8 cellular contexts compared by ENCODE assay signal in genomic region chr7:93148135-93148534, GRCh38. TPM values are rescaled to one million over a fixed set of nuclear protein-coding genes. Genes with fewer than 3 reads are reported as not detected.
A peak's percentile ranks its signal among the peaks of the same experiment; 100 is the strongest.
DNase-seq lines count a peak whose midpoint lies in the region; ATAC-seq and TF ChIP-seq lines count a peak whose summit lies in the region.

Gene SAMD9L (minus strand): TSS chr7:93148385. CDS start chr7:93135971, 12,414 bp downstream.

- H3K27ac ChIP-seq in OCI-LY1 (ENCODE audit: low read depth, low read length, poor library complexity, severe bottlenecking): peak within 1 kb of the TSS; percentile 16
- H3K27ac ChIP-seq in coronary artery: peak within 1 kb of the TSS; percentile 30 to 34

- peak within 1 kb of the TSS; percentile 77 for H3K4me2 ChIP-seq in OCI-LY1 (ENCODE audit: low read length)

- H3K27me3 Mint-ChIP-seq in natural killer cell (ENCODE audit: low read depth in 2 of 2): no peaks in the 10 kb centered on the region

- ATAC-seq in GM18502 (IDR thresholded peaks at IDR 0.05; ENCODE audit: poor library complexity, unreplicated experiment) (peak; percentile 68), HG02588 (IDR thresholded peaks at IDR 0.05; ENCODE audit: unreplicated experiment) (peak; percentile 64), natural killer cell (peak; percentile 61 to 69 (median 68))

- H3K4me3 ChIP-seq in OCI-LY1 (ENCODE audit: low read depth, low read length, poor library complexity, severe bottlenecking) (peak within 1 kb of the TSS; percentile 55), coronary artery (peak within 1 kb of the TSS; percentile 73)

- no peak for TF ChIP-seq CTCF in OCI-LY1 (IDR thresholded peaks at IDR 0.05; ENCODE audit: low read length)
- no peak for TF ChIP-seq CTCF in coronary artery (IDR thresholded peaks at IDR 0.05)
- no peak for TF ChIP-seq CTCF in natural killer cell (IDR thresholded peaks at IDR 0.05)

- DNase-seq in coronary artery (ENCODE audit: low spot score) (no peak), natural killer cell (no peak), kidney glomerular epithelial cell (lab: John Stamatoyannopoulos, UW) (no peak), NCI-H2029 (lab: John Stamatoyannopoulos, UW) (no peak)
- no peak for DNase-seq in activated CD4-positive, alpha-beta T cell treated with anti-CD3 and anti-CD28 coated beads, Interleukin-2, amount 50 U/mL, for 4 hours

- peaks cover 40% of the 10 kb centered on the region in 2 donors for H3K4me1 Mint-ChIP-seq in natural killer cell

- H3K9me3 Mint-ChIP-seq in natural killer cell: peaks cover 0 to 2% of the 10 kb centered on the region in 2 donors

- peak within 1 kb of the TSS; percentile 97 for H3K4me3 Mint-ChIP-seq in natural killer cell

- intact Hi-C loops in natural killer cell (cut with micrococcal nuclease): loop anchor here (1.0 to 5.0 kb wide), 2 partner anchors 30 to 84 kb away; partner anchors contain the start of gene VPS50

- peaks cover 35% of the 10 kb centered on the region for H3K4me1 ChIP-seq in OCI-LY1 (ENCODE audit: insufficient read depth, low read length, severe bottlenecking)

- H2AFZ ChIP-seq in OCI-LY1 (ENCODE audit: low read length): peak within 1 kb of the TSS; percentile 62

- H3K79me2 ChIP-seq in OCI-LY1 (ENCODE audit: insufficient read depth, low read length): no peaks in the 10 kb centered on the region

- H3K36me3 ChIP-seq in OCI-LY1 (ENCODE audit: insufficient read depth, low read length): no peaks in the 10 kb centered on the region

- H3K9ac ChIP-seq in OCI-LY1 (ENCODE audit: low read length): peak within 1 kb of the TSS; percentile 55

- H3K27me3 ChIP-seq in OCI-LY1 (ENCODE audit: insufficient read depth, low read length): no peaks in the 10 kb centered on the region

- H3K9me2 ChIP-seq in OCI-LY1 (ENCODE audit: low read depth, low read length): no peaks in the 10 kb centered on the region

- H3K27ac Mint-ChIP-seq in natural killer cell: peak within 1 kb of the TSS; percentile 94 to 99

- no peaks in the 10 kb centered on the region for H4K20me1 ChIP-seq in OCI-LY1 (ENCODE audit: insufficient read depth, low read length)

- H3K36me3 Mint-ChIP-seq in natural killer cell: peaks cover 21% of the 10 kb centered on the region

- no peaks in the 10 kb centered on the region for H3F3A ChIP-seq in OCI-LY1 (ENCODE audit: insufficient read depth, low read length)

- no peaks in the 10 kb centered on the region for H3K9me3 ChIP-seq in OCI-LY1 (ENCODE audit: low read length)

RNA-seq across cellular contexts. Expression of gene SAMD9L, which starts in this region (rescaled TPM):
- 10 to 100 TPM; 49.2 to 62.4 (median 49.9) TPM for total RNA-seq in natural killer cell
